Comparison of ENCODE assay signal across 10 cellular contexts in the genomic region with DNA sequence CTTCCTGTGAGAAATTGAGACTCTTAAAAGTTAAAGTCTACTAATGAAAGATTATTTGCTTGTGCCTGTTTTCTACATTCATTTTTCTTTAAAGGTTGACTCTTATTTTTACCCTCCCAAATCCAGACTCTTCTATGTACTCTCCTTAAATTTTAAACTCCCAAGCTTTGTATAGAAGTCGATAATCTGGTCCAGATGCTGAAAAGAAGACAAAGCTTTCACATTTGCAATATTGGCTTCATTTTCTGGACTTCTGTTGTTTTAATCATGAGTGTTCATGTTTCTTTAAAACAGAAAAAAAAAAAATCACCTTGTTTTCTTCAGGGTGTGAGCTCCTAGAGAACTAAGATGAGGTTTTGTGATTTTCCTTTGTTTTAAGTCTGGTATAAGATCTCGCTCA. TPM values are rescaled to one million over a fixed set of nuclear protein-coding genes. Genes with fewer than 3 reads are reported as not detected.
DNase-seq lines count a peak whose midpoint lies in the region; ATAC-seq and TF ChIP-seq lines count a peak whose summit lies in the region.
"Had no signal": no experiment of that assay in that cellular context is flagged by ENCODE, and none has a peak within 500 bp of the region (broad histone marks: within the 10 kb centered on the region; RNA-seq: fewer than 3 reads in every experiment).

No MANE protein-coding gene starts in this region.

- TF ChIP-seq CTCF in heart left ventricle (IDR thresholded peaks at IDR 0.05) (no peak), right lobe of liver (IDR thresholded peaks at IDR 0.05) (no peak), tibial artery (IDR thresholded peaks at IDR 0.05) (no peak)

- H3K36me3 ChIP-seq in heart left ventricle (peaks cover 0 to 55% (median 39%) of the 10 kb centered on the region in 9 donors), right lobe of liver (peaks cover 0 to 22% (median 7%) of the 10 kb centered on the region in 4 donors), tibial artery (peaks cover 22 to 36% (median 28%) of the 10 kb centered on the region in 3 donors)

- no peak for TF ChIP-seq POLR2A in heart left ventricle (IDR thresholded peaks at IDR 0.05)
- TF ChIP-seq POLR2A in right lobe of liver (IDR thresholded peaks at IDR 0.05) = no peak

- H3K27ac ChIP-seq in heart left ventricle (peak overlapping the region; percentile 50 to 91 (median 80)), right lobe of liver (peak overlapping the region; percentile 1 to 36 (median 19)), tibial artery (peak overlapping the region; percentile 30 to 71)

- peaks cover 0 to 47% (median 23%) of the 10 kb centered on the region in 12 donors for H3K4me1 ChIP-seq in heart left ventricle
- H3K4me1 ChIP-seq in right lobe of liver = peaks cover 0 to 43% (median 9%) of the 10 kb centered on the region in 4 donors
- peaks cover 0 to 33% (median 19%) of the 10 kb centered on the region in 4 donors for H3K4me1 ChIP-seq in tibial artery

- H3K4me3 ChIP-seq in heart left ventricle (peak overlapping the region in 5 of 12 donors; percentile 10 to 36 (median 16)), right lobe of liver (no peak overlapping the region), tibial artery (no peak overlapping the region)

- peaks cover 19% of the 10 kb centered on the region for H3K4me1 Mint-ChIP-seq in activated naive CD8-positive, alpha-beta T cell (ENCODE audit: low read depth)

- no peaks in the 10 kb centered on the region for H3K27me3 ChIP-seq in heart left ventricle
- H3K27me3 ChIP-seq in right lobe of liver = no peaks in the 10 kb centered on the region
- H3K27me3 ChIP-seq in tibial artery = no peaks in the 10 kb centered on the region

- no peak for DNase-seq in heart left ventricle
- DNase-seq in cardiac septum (ENCODE audit: low spot score) = no peak
- DNase-seq in right lobe of liver = no peak
- no peak for DNase-seq in tibial artery
- no peak for DNase-seq in NCI-H345 treated with DMSO at 0.1 percent for 48 hours (lab: John Stamatoyannopoulos, UW; ENCODE audit: unreplicated experiment)
- DNase-seq: NCI-H226 had no signal

- H3K4me3 Mint-ChIP-seq in activated naive CD8-positive, alpha-beta T cell = no peak overlapping the region

- H3K36me3 Mint-ChIP-seq in activated naive CD8-positive, alpha-beta T cell = peaks cover 12% of the 10 kb centered on the region

- intact Hi-C loops in heart left ventricle (cut with DNase I) = loop anchor here in 5 of 10 donors (2.0 to 5.0 kb wide), 3 partner anchors 69 to 74 kb away; a partner anchor contains a TSS
- intact Hi-C loops in cardiac septum (cut with DNase I) = loop anchor here (5.0 kb wide), 1 partner anchor 74 kb away; a partner anchor contains a TSS
- intact Hi-C loops in right lobe of liver (cut with DNase I) = no loop called here
- intact Hi-C loops in tibial artery (cut with DNase I; ENCODE audit: low total_unique reads) = loop anchor here (5.0 kb wide), 1 partner anchor 74 kb away; a partner anchor contains a TSS

- H3K9me3 ChIP-seq in heart left ventricle = peaks cover 0 to 13% (median 5%) of the 10 kb centered on the region in 12 donors
- H3K9me3 ChIP-seq in right lobe of liver = no peaks in the 10 kb centered on the region
- peaks cover 0 to 7% (median 5%) of the 10 kb centered on the region in 3 donors for H3K9me3 ChIP-seq in tibial artery

- ATAC-seq in heart left ventricle (no peak), right lobe of liver (no peak), GM19467 (IDR thresholded peaks at IDR 0.05; ENCODE audit: unreplicated experiment) (no peak), HG03571 (IDR thresholded peaks at IDR 0.05; ENCODE audit: unreplicated experiment) (no peak)
- ATAC-seq: Panc1 had no signal

- H3K27ac Mint-ChIP-seq in activated naive CD8-positive, alpha-beta T cell = peak overlapping the region; percentile 89

- H3K9me3 Mint-ChIP-seq in activated naive CD8-positive, alpha-beta T cell (ENCODE audit: low read depth) = no peaks in the 10 kb centered on the region

- no peaks in the 10 kb centered on the region for H3K27me3 Mint-ChIP-seq in activated naive CD8-positive, alpha-beta T cell

- 84 to 94% (median 88%) methylated on average over 2 of the region's 2 CpGs for WGBS in heart left ventricle, 4 donors
- 96% methylated on average over 2 of the region's 2 CpGs for WGBS in right lobe of liver (ENCODE audit: insufficient coverage, low coverage, low lambda C conversion rate, missing lambda C conversion rate)

RNA-seq across cellular contexts. Expression of a gene that starts 53.2 kb away (rescaled TPM):
- total RNA-seq in heart left ventricle (10 to 100 TPM; 31.3 to 51.0 (median 34.5) TPM), cardiac septum (30.8 TPM), right lobe of liver (10 to 100 TPM; 14.1 to 34.8 (median 30.6) TPM)
- polyA plus RNA-seq in heart left ventricle = 10 to 100 TPM in 1 of 2 donors, 1 to 10 TPM in 1; 9.8 to 32.0 TPM

Comparison
In these comparisons a context has a peak if more than half of its experiments do, and no peak if none do; other contexts are left out.
1. H3K27ac ChIP-seq: peak in every context shown above with its lines; median percentile 80 in heart left ventricle; 50 in tibial artery; 19 in right lobe of liver.
2. intact Hi-C loops: an anchor here in cardiac septum (5.0 kb wide) and tibial artery (5.0 kb wide); none called in right lobe of liver.